9 cellular contexts compared by ENCODE assay signal in the genomic region with DNA sequence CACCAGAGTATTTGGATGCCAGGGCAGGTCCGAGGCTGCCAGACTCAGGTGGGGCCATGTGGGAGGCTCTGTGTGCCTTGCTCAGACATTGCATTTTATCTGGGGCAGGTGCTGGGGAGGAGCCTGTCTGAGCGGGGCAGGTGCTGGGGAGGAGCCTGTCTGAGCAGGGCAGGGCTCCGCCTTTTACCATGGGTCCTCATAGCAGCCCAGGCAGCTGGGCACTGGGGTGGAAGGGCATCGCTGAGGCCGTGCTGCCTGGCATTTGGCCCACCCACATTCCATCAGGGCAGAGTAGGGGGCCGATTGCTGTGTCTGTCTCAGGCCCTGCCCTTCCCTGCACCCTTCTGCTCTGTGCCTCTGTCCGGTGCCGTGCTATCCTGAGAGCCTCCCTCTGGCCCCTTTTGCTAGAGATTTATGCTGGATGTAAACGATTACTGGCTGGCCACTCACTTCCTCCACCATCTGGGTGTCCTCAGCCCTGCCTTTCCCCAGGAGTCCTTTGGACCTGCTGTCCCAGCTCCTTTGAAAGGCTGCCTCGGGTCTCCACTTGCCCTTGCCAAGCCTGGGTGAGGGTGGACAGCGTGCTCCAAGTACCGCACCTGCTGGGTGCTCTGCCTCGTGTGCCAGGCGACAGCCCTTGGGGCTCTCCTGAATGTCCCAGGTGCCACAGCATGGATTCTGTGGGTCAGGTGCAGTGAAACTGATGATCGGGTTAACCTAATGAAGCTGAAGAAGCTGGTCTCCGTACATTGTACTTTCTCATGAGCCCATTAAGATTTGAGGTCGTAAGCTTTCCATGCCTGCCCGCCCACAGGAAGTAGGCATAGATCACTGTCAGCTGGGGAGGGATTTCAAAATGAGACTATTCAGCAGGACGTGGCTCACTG.
DNase-seq lines count a peak whose midpoint lies in the region; ATAC-seq and TF ChIP-seq lines count a peak whose summit lies in the region.
"Had no signal": no experiment of that assay in that cellular context is flagged by ENCODE, and none has a peak within 500 bp of the region (broad histone marks: within the 10 kb centered on the region; RNA-seq: fewer than 3 reads in every experiment).

No MANE protein-coding gene starts in this region.

- ATAC-seq in activated B cell treated with CpG ODN at 0.5 μM for 24 hours (ENCODE audit: low read depth) (no peak), lower lobe of right lung (peak; percentile 54 to 73), HG02973 (IDR thresholded peaks at IDR 0.05; ENCODE audit: unreplicated experiment) (no peak)

- peak; percentile 54 for DNase-seq in D341Med (ENCODE audit: low spot score)
- DNase-seq in NAMALWA (ENCODE audit: low spot score) = peak; percentile 22
- DNase-seq in activated B cell treated with CpG ODN at 0.5 μM for 24 hours = no peak
- DNase-seq in lower lobe of right lung = peak; percentile 47
- no peak for DNase-seq in T1000 (lab: John Stamatoyannopoulos, UW)
- DNase-seq in nucleus accumbens (lab: John Stamatoyannopoulos, UW) = no peak
- no peak for DNase-seq in activated naive CD4-positive, alpha-beta T cell (lab: John Stamatoyannopoulos, UW)

- H3K27me3 ChIP-seq in lower lobe of right lung (ENCODE audit: low read depth) = no peaks in the 10 kb centered on the region

- H3K4me3 Mint-ChIP-seq in activated B cell treated with CpG ODN at 0.5 μM for 24 hours = no peak overlapping the region

- H3K9me3 Mint-ChIP-seq in activated B cell treated with CpG ODN at 0.5 μM for 24 hours = no peaks in the 10 kb centered on the region

- POLR2A ChIA-PET in activated B cell treated with CpG ODN at 0.5 μM for 24 hours (lab: Charles Lee) = no interaction called here

- H3K36me3 ChIP-seq in lower lobe of right lung = peaks cover 3% of the 10 kb centered on the region

- peaks cover 12% of the 10 kb centered on the region for H3K4me1 ChIP-seq in lower lobe of right lung
- H3K4me1 ChIP-seq: parathyroid adenoma had no signal

- H3K27me3 Mint-ChIP-seq in activated B cell treated with CpG ODN at 0.5 μM for 24 hours = no peaks in the 10 kb centered on the region

- no peak for TF ChIP-seq CTCF in activated B cell treated with CpG ODN at 0.5 μM for 24 hours (IDR thresholded peaks at IDR 0.05)
- TF ChIP-seq CTCF in lower lobe of right lung (IDR thresholded peaks at IDR 0.05) = no peak

- CTCF ChIA-PET in activated B cell treated with CpG ODN at 0.5 μM for 24 hours (lab: Charles Lee) = no interaction called here

- no peaks in the 10 kb centered on the region for H3K9me3 ChIP-seq in lower lobe of right lung

- intact Hi-C loops in activated B cell treated with CpG ODN at 0.5 μM for 24 hours (cut with micrococcal nuclease) = no loop called here
- intact Hi-C loops in lower lobe of right lung (cut with DNase I) = no loop called here

- peaks cover 29% of the 10 kb centered on the region for H3K4me1 Mint-ChIP-seq in activated B cell treated with CpG ODN at 0.5 μM for 24 hours

- no peak overlapping the region for H3K4me3 ChIP-seq in lower lobe of right lung

- H3K36me3 Mint-ChIP-seq in activated B cell treated with CpG ODN at 0.5 μM for 24 hours (ENCODE audit: low read depth) = peaks cover 51% of the 10 kb centered on the region

- no peak overlapping the region for H3K27ac ChIP-seq in lower lobe of right lung
- H3K27ac ChIP-seq: parathyroid adenoma had no signal

- H3K27ac Mint-ChIP-seq in activated B cell treated with CpG ODN at 0.5 μM for 24 hours = peak overlapping the region; percentile 42

Comparison
In these comparisons a context has a peak if more than half of its experiments do, and no peak if none do; other contexts are left out.
1. DNase-seq: peak in D341Med (single experiment), NAMALWA (single experiment) and lower lobe of right lung (single experiment); none in activated B cell treated with CpG ODN at 0.5 μM for 24 hours (single experiment), T1000 (single experiment), nucleus accumbens (0 of 56) and activated naive CD4-positive, alpha-beta T cell (0 of 4).
2. ATAC-seq: peak in lower lobe of right lung (2 of 2); none in activated B cell treated with CpG ODN at 0.5 μM for 24 hours (single experiment) and HG02973 (single experiment).